23 cellular contexts compared by ENCODE assay signal in genomic region chr9:103586721-103587120, GRCh38.
"Had no signal": no experiment of that assay in that cellular context is flagged by ENCODE, and none has a peak within 500 bp of the region (broad histone marks: within the 10 kb centered on the region; RNA-seq: fewer than 3 reads in every experiment).

No MANE protein-coding gene starts in this region.

- H3K4me3 ChIP-seq: colonic mucosa, esophagus squamous epithelium, gastrocnemius medialis, heart right ventricle, left lung, lower lobe of right lung, mucosa of descending colon had no signal

- H3K27me3 ChIP-seq: colonic mucosa, esophagus squamous epithelium, gastrocnemius medialis, heart right ventricle, left lung had no signal

- DNase-seq: colonic mucosa; cortex of kidney; effector CD8-positive, alpha-beta T cell; effector memory CD8-positive, alpha-beta T cell; endodermal cell; erythroblast; esophagus squamous epithelium; foreskin fibroblast; foreskin melanocyte; gastrocnemius medialis; glutamatergic neuron; head of caudate nucleus; heart right ventricle; hypothalamus; immature natural killer cell; left cardiac atrium; left ventricle myocardium superior; lower lobe of right lung; mesenchymal stem cell; mucosa of descending colon had no signal

- H3K9me3 ChIP-seq: colonic mucosa, gastrocnemius medialis, lower lobe of right lung had no signal

- H3K36me3 ChIP-seq: colonic mucosa, esophagus squamous epithelium, gastrocnemius medialis, heart right ventricle, left lung, lower lobe of right lung had no signal

- H3K27ac ChIP-seq: colonic mucosa, epithelial cell of prostate, esophagus squamous epithelium, gastrocnemius medialis, heart right ventricle, left lung, lower lobe of right lung had no signal

- H3K4me1 ChIP-seq: colonic mucosa, esophagus squamous epithelium, gastrocnemius medialis, heart right ventricle, left lung, lower lobe of right lung had no signal

- ATAC-seq: effector memory CD8-positive, alpha-beta T cell; esophagus mucosa; gastrocnemius medialis; heart right ventricle; left cardiac atrium; left lung; left ventricle myocardium superior; mucosa of descending colon had no signal
